ENCODE assay signal across 8 cellular contexts in the genomic region with DNA sequence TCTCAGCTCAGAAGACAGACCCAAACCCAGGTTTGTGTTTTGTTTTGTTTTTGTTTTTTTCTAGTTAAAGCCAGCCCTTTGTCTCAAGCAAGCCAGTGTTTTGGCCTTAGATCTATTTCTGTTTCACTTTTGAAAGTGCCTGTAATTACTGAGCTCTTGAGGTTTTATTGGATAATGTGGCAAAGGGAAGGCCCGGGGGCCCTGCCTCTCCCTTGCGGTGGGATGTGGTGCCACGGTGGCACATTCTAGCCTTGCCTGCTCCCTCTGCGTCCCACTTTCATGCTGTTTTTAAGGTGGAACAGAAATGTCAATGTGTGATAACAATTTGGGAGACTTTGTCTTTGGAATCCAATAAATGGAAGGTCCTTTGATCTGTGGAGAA. TPM values are rescaled to one million over a fixed set of nuclear protein-coding genes. Genes with fewer than 3 reads are reported as not detected.
DNase-seq lines count a peak whose midpoint lies in the region; ATAC-seq and TF ChIP-seq lines count a peak whose summit lies in the region.

No MANE protein-coding gene starts in this region.

- H3K9me3 ChIP-seq in body of pancreas (no peaks in the 10 kb centered on the region), gastroesophageal sphincter (no peaks in the 10 kb centered on the region)

- H3K27me3 ChIP-seq in body of pancreas (no peaks in the 10 kb centered on the region), gastroesophageal sphincter (no peaks in the 10 kb centered on the region)

- TF ChIP-seq CTCF in endothelial cell (IDR thresholded peaks at IDR 0.05; ENCODE audit: unreplicated experiment) (no peak), body of pancreas (IDR thresholded peaks at IDR 0.05) (no peak), gastroesophageal sphincter (IDR thresholded peaks at IDR 0.05) (no peak)

- H3K27ac ChIP-seq in body of pancreas (peak overlapping the region in 1 of 4 donors; percentile 90), gastroesophageal sphincter (no peak overlapping the region)

- H3K9me3 Mint-ChIP-seq in IgD-negative memory B cell (no peaks in the 10 kb centered on the region), endothelial cell (ENCODE audit: unreplicated experiment) (no peaks in the 10 kb centered on the region)

- H3K27me3 Mint-ChIP-seq in IgD-negative memory B cell: no peaks in the 10 kb centered on the region
- H3K27me3 Mint-ChIP-seq in endothelial cell (ENCODE audit: unreplicated experiment): peaks cover 27% of the 10 kb centered on the region

- no peak for TF ChIP-seq POLR2A in body of pancreas (IDR thresholded peaks at IDR 0.05)
- TF ChIP-seq POLR2A in gastroesophageal sphincter (IDR thresholded peaks at IDR 0.05): no peak

- WGBS in body of pancreas, 2 donors: 66 to 76% methylated on average over 4 of the region's 4 CpGs
- WGBS in gastroesophageal sphincter (ENCODE audit: low coverage in 1 of 2), 2 donors: 61 to 80% methylated on average over 4 of the region's 4 CpGs

- peaks cover 29 to 52% (median 35%) of the 10 kb centered on the region in 3 donors for H3K4me1 Mint-ChIP-seq in IgD-negative memory B cell
- peaks cover 5% of the 10 kb centered on the region for H3K4me1 Mint-ChIP-seq in endothelial cell (ENCODE audit: unreplicated experiment)

- peaks cover 46% of the 10 kb centered on the region for H3K4me1 ChIP-seq in body of pancreas
- peaks cover 0 to 49% (median 9%) of the 10 kb centered on the region in 3 donors for H3K4me1 ChIP-seq in gastroesophageal sphincter

- H3K36me3 Mint-ChIP-seq in IgD-negative memory B cell (peaks cover 1% of the 10 kb centered on the region), endothelial cell (ENCODE audit: low read depth, unreplicated experiment) (no peaks in the 10 kb centered on the region)

- H3K4me3 ChIP-seq in body of pancreas: no peak overlapping the region
- H3K4me3 ChIP-seq in gastroesophageal sphincter: peak overlapping the region in 1 of 2 donors; percentile 95

- peak in 3 of 5 donors; percentile 29 to 70 (median 32) for DNase-seq in T-helper 1 cell
- DNase-seq in endothelial cell (ENCODE audit: low spot score): no peak
- DNase-seq in stimulated activated CD4-positive, alpha-beta T cell treated with anti-CD3 and anti-CD28 coated beads, Interleukin-2, amount 100 ng/mL, for 24 hours: peak; percentile 55 to 60
- no peak for DNase-seq in body of pancreas

- H3K36me3 ChIP-seq in body of pancreas (replicated peaks in 1 of 2; ENCODE audit: insufficient read depth in 1 of 2, low read depth in 2 of 2) (no peaks in the 10 kb centered on the region), gastroesophageal sphincter (no peaks in the 10 kb centered on the region)

- no peak for ATAC-seq in GM18520 (IDR thresholded peaks at IDR 0.05; ENCODE audit: unreplicated experiment)
- ATAC-seq in body of pancreas: no peak
- ATAC-seq in GM21528 (IDR thresholded peaks at IDR 0.05; ENCODE audit: low FRiP score, unreplicated experiment): no peak
- no peak for ATAC-seq in gastroesophageal sphincter

- intact Hi-C loops in body of pancreas (cut with DNase I): no loop called here

- TF ChIP-seq EP300 in gastroesophageal sphincter (IDR thresholded peaks at IDR 0.05): no peak

- H3K27ac Mint-ChIP-seq in IgD-negative memory B cell (peak overlapping the region in 2 of 3 donors; percentile 38 to 80), endothelial cell (ENCODE audit: unreplicated experiment) (no peak overlapping the region)

- H3K4me3 Mint-ChIP-seq in IgD-negative memory B cell (peak overlapping the region; percentile 53 to 98 (median 92)), endothelial cell (ENCODE audit: unreplicated experiment) (peak overlapping the region; percentile 2)

RNA-seq across cellular contexts. Expression of gene HPCAL1, which starts 2.5 kb away (rescaled TPM):
- 89.2 TPM for polyA plus RNA-seq in IgD-negative memory B cell
- total RNA-seq in endothelial cell (ENCODE audit: unreplicated experiment) (34.6 TPM), body of pancreas (10 to 100 TPM; 41.0 to 66.3 TPM), gastroesophageal sphincter (10 to 100 TPM; 17.0 to 42.1 (median 29.8) TPM)

Comparison
In these comparisons a context has a peak if more than half of its experiments do, and no peak if none do; other contexts are left out.
1. DNase-seq: peak in T-helper 1 cell (3 of 5) and stimulated activated CD4-positive, alpha-beta T cell treated with anti-CD3 and anti-CD28 coated beads, Interleukin-2, amount 100 ng/mL, for 24 hours (2 of 2); none in endothelial cell (single experiment) and body of pancreas (0 of 4).